Comparison of ENCODE assay signal across 13 cellular contexts in genomic region chr10:13719411-13719810, GRCh38.
DNase-seq lines count a peak whose midpoint lies in the region; ATAC-seq and TF ChIP-seq lines count a peak whose summit lies in the region.
"Had no signal": no experiment of that assay in that cellular context is flagged by ENCODE, and none has a peak within 500 bp of the region (broad histone marks: within the 10 kb centered on the region; RNA-seq: fewer than 3 reads in every experiment).

No MANE protein-coding gene starts in this region.

- no peaks in the 10 kb centered on the region for H3K9me3 ChIP-seq in fibroblast of lung (ENCODE audit: control insufficient read depth, insufficient read depth, low read depth, low read length)
- no peaks in the 10 kb centered on the region for H3K9me3 ChIP-seq in mucosa of descending colon
- H3K9me3 ChIP-seq in thyroid gland: no peaks in the 10 kb centered on the region
- no peaks in the 10 kb centered on the region for H3K9me3 ChIP-seq in PC-9 (ENCODE audit: insufficient read depth, low read depth)
- no peaks in the 10 kb centered on the region for H3K9me3 ChIP-seq in WERI-Rb-1 (ENCODE audit: severe bottlenecking)

- POLR2A ChIA-PET in PC-9 (lab: Charles Lee; ENCODE audit: unreplicated experiment): no interaction called here

- 63 to 74% methylated on average over 5 of the region's 5 CpGs for WGBS in thyroid gland, 2 donors

- H3K4me2 ChIP-seq in fibroblast of lung (ENCODE audit: extremely low read depth, insufficient read depth, low read length) (no peak overlapping the region), PC-9 (no peak overlapping the region)

- no peak overlapping the region for H3K9ac ChIP-seq in fibroblast of lung (ENCODE audit: insufficient read depth, low read length)

- peaks cover 27% of the 10 kb centered on the region for H3F3A ChIP-seq in PC-9 (ENCODE audit: insufficient read depth, low read depth)

- peak in 1 of 2 donors; percentile 58 for DNase-seq in fibroblast of lung (ENCODE audit: low read depth in 2 of 2)
- no peak for DNase-seq in mucosa of descending colon
- peak in 1 of 2 donors; percentile 15 for DNase-seq in thyroid gland
- no peak for DNase-seq in PC-9
- DNase-seq in WERI-Rb-1: no peak
- DNase-seq in KG1 (lab: John Stamatoyannopoulos, UW): no peak
- DNase-seq: activated CD4-positive, alpha-beta T cell treated with anti-CD3 and anti-CD28 coated beads, Interleukin-2, amount 50 U/mL, for 4 hours; activated naive CD4-positive, alpha-beta T cell treated with anti-CD3 and anti-CD28 coated beads, Interleukin-2, amount 10 ng/mL, durations not matched to agents 7 days and 5 days; DMS153; nucleus accumbens had no signal

- intact Hi-C loops in mucosa of descending colon (cut with DNase I, micrococcal nuclease): no loop called here
- intact Hi-C loops in thyroid gland (cut with DNase I): no loop called here
- intact Hi-C loops in PC-9 (cut with micrococcal nuclease; ENCODE audit: unreplicated experiment): no loop called here

- H4K20me1 ChIP-seq in fibroblast of lung (ENCODE audit: control insufficient read depth, extremely low read depth, insufficient read depth, low read length) (no peaks in the 10 kb centered on the region), PC-9 (ENCODE audit: insufficient read depth) (no peaks in the 10 kb centered on the region)

- no peak overlapping the region for H2AFZ ChIP-seq in fibroblast of lung (ENCODE audit: low read length)
- H2AFZ ChIP-seq in PC-9: no peak overlapping the region

- H3K4me1 ChIP-seq in fibroblast of lung (ENCODE audit: control insufficient read depth, extremely low read depth, insufficient read depth, low read length) (peaks cover 34% of the 10 kb centered on the region), mucosa of descending colon (ENCODE audit: low read depth) (peaks cover 9% of the 10 kb centered on the region), thyroid gland (peaks cover 11 to 20% of the 10 kb centered on the region in 2 donors), PC-9 (replicated peaks; ENCODE audit: insufficient read depth) (peaks cover 17% of the 10 kb centered on the region)

- CTCF ChIA-PET in PC-9 (lab: Charles Lee): interaction anchor here (0.7 kb wide), 1 partner anchor 12 kb away, joined by 3 read pairs; no protein-coding TSS in a partner anchor

- no peak for TF ChIP-seq POLR2A in thyroid gland (IDR thresholded peaks at IDR 0.05)

- BruUV-seq in PC-9 (replicated peaks; lab: Mats Ljungman, UMichigan): no TSS peak

- H3K27ac ChIP-seq in VCaP (peak overlapping the region; percentile 99), fibroblast of lung (ENCODE audit: insufficient read depth, low read length) (peak overlapping the region; percentile 77), thyroid gland (peak overlapping the region in 2 of 3 donors; percentile 10 to 72), PC-9 (no peak overlapping the region), WERI-Rb-1 (no peak overlapping the region)

- H3K36me3 ChIP-seq in fibroblast of lung (ENCODE audit: control insufficient read depth, insufficient read depth, low read length) (no peaks in the 10 kb centered on the region), mucosa of descending colon (ENCODE audit: low read depth) (no peaks in the 10 kb centered on the region), thyroid gland (no peaks in the 10 kb centered on the region), PC-9 (ENCODE audit: low read depth) (no peaks in the 10 kb centered on the region), WERI-Rb-1 (no peaks in the 10 kb centered on the region)

- no peak for TF ChIP-seq CTCF in VCaP (conservative IDR thresholded peaks at IDR 0.05)
- no peak for TF ChIP-seq CTCF in fibroblast of lung (conservative IDR thresholded peaks at IDR 0.05 in 1 of 2, IDR thresholded peaks at IDR 0.05 in 1 of 2; ENCODE audit: low read depth in 1 of 2, low read length in 2 of 2)
- TF ChIP-seq CTCF in mucosa of descending colon (IDR thresholded peaks at IDR 0.05): no peak
- TF ChIP-seq CTCF in thyroid gland (IDR thresholded peaks at IDR 0.05): no peak
- TF ChIP-seq CTCF in PC-9 (conservative IDR thresholded peaks at IDR 0.05): no peak
- TF ChIP-seq CTCF in WERI-Rb-1 (IDR thresholded peaks at IDR 0.05; ENCODE audit: low read depth, low read length): no peak

- H3K27me3 ChIP-seq in fibroblast of lung (ENCODE audit: control insufficient read depth, insufficient read depth, low read length) (no peaks in the 10 kb centered on the region), thyroid gland (no peaks in the 10 kb centered on the region), PC-9 (ENCODE audit: insufficient read depth, low read depth) (no peaks in the 10 kb centered on the region), WERI-Rb-1 (ENCODE audit: insufficient read depth, low read depth, severe bottlenecking) (no peaks in the 10 kb centered on the region)

- no peaks in the 10 kb centered on the region for H3K79me2 ChIP-seq in fibroblast of lung (ENCODE audit: control insufficient read depth, insufficient read depth, low read length)
- no peaks in the 10 kb centered on the region for H3K79me2 ChIP-seq in PC-9 (ENCODE audit: low read depth)

- H3K4me3 ChIP-seq in fibroblast of lung (replicated peaks in 1 of 4; ENCODE audit: control extremely low read depth in 1 of 4, insufficient read depth in 1 of 4, low read depth in 3 of 4, low read length in 4 of 4) (no peak overlapping the region), mucosa of descending colon (no peak overlapping the region), thyroid gland (replicated peaks in 1 of 3) (no peak overlapping the region), PC-9 (no peak overlapping the region), WERI-Rb-1 (ENCODE audit: low read depth, low read length) (no peak overlapping the region)

- no peaks in the 10 kb centered on the region for H3K9me2 ChIP-seq in PC-9 (ENCODE audit: insufficient read depth)

- ATAC-seq in mucosa of descending colon (peak; percentile 5), HG02623 (IDR thresholded peaks at IDR 0.05; ENCODE audit: unreplicated experiment) (no peak)
- ATAC-seq: HCT116 had no signal

Comparison
In these comparisons a context has a peak if more than half of its experiments do, and no peak if none do; other contexts are left out.
1. H3K27ac ChIP-seq: peak in VCaP (single experiment), fibroblast of lung (single experiment) and thyroid gland (2 of 3); none in PC-9 (single experiment) and WERI-Rb-1 (single experiment).